Comparison of ENCODE assay signal across 8 cellular contexts in the genomic region with DNA sequence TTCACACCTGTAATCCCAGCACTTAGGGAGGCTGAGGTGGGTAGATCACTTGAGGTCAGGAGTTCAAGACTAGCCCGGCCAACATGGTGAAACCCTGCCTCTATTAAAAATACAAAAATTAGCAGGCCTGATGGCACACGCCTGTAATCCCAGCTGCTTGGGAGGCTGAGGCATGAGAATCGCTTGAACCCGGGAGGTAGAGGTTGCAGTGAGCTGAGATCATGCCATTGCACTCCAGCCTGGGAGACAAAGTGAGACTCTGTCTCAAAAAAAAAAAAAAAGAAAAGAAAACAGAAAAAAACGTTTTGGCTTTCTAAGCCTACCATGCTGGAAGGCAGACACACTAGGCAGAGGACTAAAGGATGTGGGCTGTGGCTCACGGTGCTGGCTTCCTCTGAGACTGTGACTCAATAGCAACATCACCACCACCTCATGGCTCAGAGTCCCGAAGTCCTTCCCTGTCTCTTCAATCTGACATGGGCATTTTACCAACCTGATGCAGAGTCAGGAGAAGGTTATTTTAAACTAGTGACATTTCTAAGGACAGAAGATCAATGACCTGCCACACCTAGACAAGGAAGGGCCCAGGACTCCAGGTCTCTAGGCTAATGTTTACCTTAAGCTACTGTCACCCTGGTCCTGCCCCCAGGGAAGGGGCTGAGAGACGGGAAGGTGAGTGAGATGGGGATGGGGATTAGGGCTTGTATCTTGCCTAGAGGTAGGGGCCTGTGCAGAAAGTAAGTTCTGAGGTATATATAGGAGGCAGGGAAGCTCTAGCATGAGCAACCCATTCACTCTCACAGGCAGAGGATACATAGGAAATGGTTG. TPM values are rescaled to one million over a fixed set of nuclear protein-coding genes. Genes with fewer than 3 reads are reported as not detected.
DNase-seq lines count a peak whose midpoint lies in the region; ATAC-seq, FAIRE-seq and TF ChIP-seq lines count a peak whose summit lies in the region.

No MANE protein-coding gene starts in this region.

- H3K36me3 Mint-ChIP-seq in natural killer cell, result no peaks in the 10 kb centered on the region

- H3K27ac Mint-ChIP-seq in natural killer cell, result peak overlapping the region; percentile 57 to 92

- H3K4me2 ChIP-seq in K562 (ENCODE audit: insufficient read depth, low read length), result no peak overlapping the region

- no peaks in the 10 kb centered on the region for H3K27me3 Mint-ChIP-seq in natural killer cell (ENCODE audit: low read depth in 2 of 2)

- no peak overlapping the region for H3K9ac ChIP-seq in K562 (ENCODE audit: insufficient read depth in 1 of 2, low read depth in 2 of 2, low read length in 2 of 2)

- no TSS peak for BruUV-seq in K562 (replicated peaks; lab: Mats Ljungman, UMichigan)

- no peak overlapping the region for H3K27ac ChIP-seq in K562 (ENCODE audit: extremely low read depth, low read depth, low read length)
- peak overlapping the region; percentile 30 for H3K27ac ChIP-seq in vagina

- H3K4me3 Mint-ChIP-seq in natural killer cell, result peak overlapping the region; percentile 73

- H3K9me1 ChIP-seq in K562 (ENCODE audit: control insufficient read depth, insufficient read depth, low read length), result peaks cover 3% of the 10 kb centered on the region

- H3K9me3 ChIP-seq in K562 (replicated peaks; ENCODE audit: control insufficient read depth, insufficient read depth, low read depth, low read length), result no peaks in the 10 kb centered on the region
- no peaks in the 10 kb centered on the region for H3K9me3 ChIP-seq in vagina

- peaks cover 33 to 59% of the 10 kb centered on the region in 2 donors for H3K4me1 Mint-ChIP-seq in natural killer cell

- in situ Hi-C loops in K562 (cut with MboI), result no loop called here

- intact Hi-C loops in K562 (cut with micrococcal nuclease) (no loop called here), natural killer cell (cut with micrococcal nuclease) (loop anchor here (1.0 to 10.0 kb wide), 3 partner anchors 24 to 256 kb away; a partner anchor contains a TSS), vagina (cut with DNase I) (no loop called here)

- H2AFZ ChIP-seq in K562 (ENCODE audit: low read depth, low read length), result peak overlapping the region; percentile 71

- peak; percentile 68 for ATAC-seq in GM18498 (IDR thresholded peaks at IDR 0.05; ENCODE audit: unreplicated experiment)
- ATAC-seq in HG02943 (IDR thresholded peaks at IDR 0.05; ENCODE audit: low read depth, unreplicated experiment), result peak; percentile 62
- peak; percentile 14; the same call in 1 of the 3 replicates for ATAC-seq in K562
- ATAC-seq in natural killer cell, result peak; percentile 85 to 91 (median 88)

- CTCF ChIA-PET in K562 (lab: Yijun Ruan, JAX; ENCODE audit: low intra/inter-chr PET ratio), result no interaction called here

- 43% methylated on average over 8 of the region's 8 CpGs for WGBS in K562 (ENCODE audit: insufficient coverage, low coverage, missing lambda C conversion rate)

- no peak overlapping the region for H3K4me3 ChIP-seq in K562
- no peak overlapping the region for H3K4me3 ChIP-seq in vagina

- H3K36me3 ChIP-seq in K562 (ENCODE audit: control insufficient read depth, insufficient read depth, low read length) (no peaks in the 10 kb centered on the region), vagina (no peaks in the 10 kb centered on the region)

- no peak for TF ChIP-seq EP300 in K562 (IDR thresholded peaks at IDR 0.05; ENCODE audit: low read length)

- no peak for FAIRE-seq in K562 (lab: Jason Lieb, UNC)

- POLR2A ChIA-PET in K562 (lab: Yijun Ruan, JAX), result interaction anchor here (1.0 kb wide), 1 partner anchor 19 kb away, joined by 3 read pairs; a partner anchor contains a TSS

- TF ChIP-seq POLR2A in K562 (conservative IDR thresholded peaks at IDR 0.05) (no peak), vagina (IDR thresholded peaks at IDR 0.05) (no peak)

- no peaks in the 10 kb centered on the region for H3K79me2 ChIP-seq in K562 (ENCODE audit: control insufficient read depth, insufficient read depth, low read length)

- DNase-seq in T-helper 2 cell (peak in 4 of 5 experiments; percentile 61 to 97 (median 76)), K562 (ENCODE audit: extremely low read depth in 1 of 4, low spot score in 3 of 4) (no peak), natural killer cell (peak; percentile 70), vagina (ENCODE audit: extremely low spot score in 2 of 2) (no peak), NCI-H1105 treated with DMSO at 0.1 percent for 48 hours (lab: John Stamatoyannopoulos, UW) (no peak), DMS 273 (lab: John Stamatoyannopoulos, UW; ENCODE audit: unreplicated experiment) (no peak)

- H3K9me3 Mint-ChIP-seq in natural killer cell, result no peaks in the 10 kb centered on the region

- TF ChIP-seq CTCF in K562 (IDR thresholded peaks at IDR 0.05 in 2 of 3, conservative IDR thresholded peaks at IDR 0.05 in 1 of 3; ENCODE audit: insufficient read depth in 2 of 3, low read depth in 1 of 3, low read length in 3 of 3), result no peak
- no peak for TF ChIP-seq CTCF in natural killer cell (IDR thresholded peaks at IDR 0.05)
- no peak for TF ChIP-seq CTCF in vagina (IDR thresholded peaks at IDR 0.05)

- H3K27me3 ChIP-seq in K562 (ENCODE audit: control insufficient read depth in 2 of 2, insufficient read depth in 2 of 2, low read length in 2 of 2) (no peaks in the 10 kb centered on the region), vagina (no peaks in the 10 kb centered on the region)

- H4K20me1 ChIP-seq in K562 (replicated peaks; ENCODE audit: control insufficient read depth, insufficient read depth, low read length), result no peaks in the 10 kb centered on the region

- H3K4me1 ChIP-seq in K562 (replicated peaks in 1 of 2; ENCODE audit: control insufficient read depth in 2 of 2, insufficient read depth in 2 of 2, low read length in 2 of 2) (peaks cover 0 to 13% of the 10 kb centered on the region in 2 experiments; a peak in 2 of 5 replicates), vagina (peaks cover 10% of the 10 kb centered on the region)

- TF ChIP-seq RAD21 in K562 (CRISPR knock-in tag; conservative IDR thresholded peaks at IDR 0.05 in 1 of 2, IDR thresholded peaks at IDR 0.05 in 1 of 2), result no peak

RNA-seq across cellular contexts. Expression of a gene that starts 3.7 kb away (rescaled TPM):
- not detected in 2 replicates for total RNA-seq in K562 (2011; cell fraction: chromatin; rRNA removed; ENCODE audit: low replicate concordance)
- total RNA-seq in K562 (2011; cell fraction: nucleolus; rRNA removed), result not detected in 2 replicates
- total RNA-seq in K562 (2011; cell fraction: nucleoplasm; rRNA removed), result not detected in 2 replicates
- total RNA-seq in K562 (2014; rRNA removed) (not detected in 2 replicates), K562 (2014; rRNA removed; fragmentation: Illumina TruSeq; extraction: Trizol) (not detected in 2 replicates), K562 (2015; rRNA removed; fragmentation: Illumina TruSeq; extraction: Trizol) (not detected in 2 replicates), K562 (2021) (not detected in 2 replicates), natural killer cell (under 1 TPM in 1 of 3 donors, not detected in 2; 0.48 TPM), vagina (37.1 TPM)
- polyA plus RNA-seq in K562 (2011; rRNA removed) (0.07 and 0.10 TPM in 2 replicates), K562 (2014; fragmentation: Illumina TruSeq; extraction: Trizol) (not detected in 2 replicates), K562 (2014; fragmentation: Nextera tagmentation; extraction: Ambion mirVana) (under 1 TPM; 0.13 to 0.25 TPM), K562 (2014; rRNA removed) (not detected in 2 replicates)
- 0.16 and 0.22 TPM in 2 replicates for polyA plus RNA-seq in K562 (2011; cell fraction: cytosol; rRNA removed)
- polyA plus RNA-seq in K562 (2011; cell fraction: nucleus; rRNA removed), result 0.26 TPM in 1 of 2 replicates, not detected in the other
- polyA plus RNA-seq in K562 (2012), result 0.12 and 0.19 TPM in 2 replicates
- not detected in 2 replicates for polyA minus RNA-seq in K562 (2011; rRNA and poly(A)+ RNA removed)
- not detected in 2 replicates for polyA minus RNA-seq in K562 (2011; cell fraction: cytosol; rRNA and poly(A)+ RNA removed)
- not detected in 2 replicates for polyA minus RNA-seq in K562 (2011; cell fraction: nucleus; rRNA and poly(A)+ RNA removed)

RNA-seq across cellular contexts. Expression of a gene that starts 12.0 kb away (rescaled TPM):
- total RNA-seq in K562 (2011; cell fraction: chromatin; rRNA removed; ENCODE audit: low replicate concordance), result not detected in 2 replicates
- not detected in 2 replicates for total RNA-seq in K562 (2011; cell fraction: nucleolus; rRNA removed)
- not detected in 2 replicates for total RNA-seq in K562 (2011; cell fraction: nucleoplasm; rRNA removed)
- total RNA-seq in K562 (2014; rRNA removed), result not detected in 2 replicates
- total RNA-seq in K562 (2014; rRNA removed; fragmentation: Illumina TruSeq; extraction: Trizol), result not detected in 2 replicates
- not detected in 2 replicates for total RNA-seq in K562 (2015; rRNA removed; fragmentation: Illumina TruSeq; extraction: Trizol)
- total RNA-seq in K562 (2021), result not detected in 2 replicates
- polyA plus RNA-seq in K562 (2011; rRNA removed), result not detected in 2 replicates
- not detected in 2 replicates for polyA plus RNA-seq in K562 (2011; cell fraction: cytosol; rRNA removed)
- not detected in 2 replicates for polyA plus RNA-seq in K562 (2011; cell fraction: nucleus; rRNA removed)
- polyA plus RNA-seq in K562 (2012), result 0.04 TPM in 1 of 2 replicates, not detected in the other
- polyA plus RNA-seq in K562 (2014; fragmentation: Illumina TruSeq; extraction: Trizol), result not detected in 2 replicates
- not detected for polyA plus RNA-seq in K562 (2014; fragmentation: Nextera tagmentation; extraction: Ambion mirVana)
- polyA plus RNA-seq in K562 (2014; rRNA removed), result not detected in 2 replicates
- polyA minus RNA-seq in K562 (2011; rRNA and poly(A)+ RNA removed), result not detected in 2 replicates
- polyA minus RNA-seq in K562 (2011; cell fraction: cytosol; rRNA and poly(A)+ RNA removed), result not detected in 2 replicates
- not detected in 2 replicates for polyA minus RNA-seq in K562 (2011; cell fraction: nucleus; rRNA and poly(A)+ RNA removed)
- not detected for total RNA-seq in natural killer cell
- not detected for total RNA-seq in vagina

RNA-seq across cellular contexts. Expression of a gene that starts 19.5 kb away (rescaled TPM):
- 2.3 and 4.5 TPM in 2 replicates for total RNA-seq in K562 (2011; cell fraction: chromatin; rRNA removed; ENCODE audit: low replicate concordance)
- 0.79 and 1.3 TPM in 2 replicates for total RNA-seq in K562 (2011; cell fraction: nucleolus; rRNA removed)
- total RNA-seq in K562 (2011; cell fraction: nucleoplasm; rRNA removed), result 3.1 and 3.3 TPM in 2 replicates
- total RNA-seq in K562 (2014; rRNA removed), result 1.5 and 2.1 TPM in 2 replicates
- 7.3 TPM in 2 replicates for total RNA-seq in K562 (2014; rRNA removed; fragmentation: Illumina TruSeq; extraction: Trizol)
- 2.8 and 4.9 TPM in 2 replicates for total RNA-seq in K562 (2015; rRNA removed; fragmentation: Illumina TruSeq; extraction: Trizol)
- 5.0 and 7.5 TPM in 2 replicates for total RNA-seq in K562 (2021)
- polyA plus RNA-seq in K562 (2011; rRNA removed), result 5.4 and 8.7 TPM in 2 replicates
- polyA plus RNA-seq in K562 (2011; cell fraction: cytosol; rRNA removed), result 2.0 and 4.2 TPM in 2 replicates
- polyA plus RNA-seq in K562 (2011; cell fraction: nucleus; rRNA removed), result 1.1 and 1.4 TPM in 2 replicates
- polyA plus RNA-seq in K562 (2012), result 5.5 and 6.8 TPM in 2 replicates
- polyA plus RNA-seq in K562 (2014; fragmentation: Illumina TruSeq; extraction: Trizol), result 8.4 and 8.7 TPM in 2 replicates
- polyA plus RNA-seq in K562 (2014; fragmentation: Nextera tagmentation; extraction: Ambion mirVana), result 10 to 100 TPM in 1 of 2 experiments, 1 to 10 TPM in 1; 7.7 to 13.3 TPM
- polyA plus RNA-seq in K562 (2014; rRNA removed), result 6.2 and 10.9 TPM in 2 replicates
- polyA minus RNA-seq in K562 (2011; rRNA and poly(A)+ RNA removed), result 2.5 and 5.2 TPM in 2 replicates
- polyA minus RNA-seq in K562 (2011; cell fraction: cytosol; rRNA and poly(A)+ RNA removed), result 1.8 and 2.4 TPM in 2 replicates
- 0.40 and 0.89 TPM in 2 replicates for polyA minus RNA-seq in K562 (2011; cell fraction: nucleus; rRNA and poly(A)+ RNA removed)
- 1 to 10 TPM; 2.9 to 4.9 (median 3.6) TPM for total RNA-seq in natural killer cell
- 7.6 TPM for total RNA-seq in vagina

RNA-seq across cellular contexts. Expression of a gene that starts 23.8 kb away (rescaled TPM):
- 37.8 and 111 TPM in 2 replicates for total RNA-seq in K562 (2011; cell fraction: chromatin; rRNA removed; ENCODE audit: low replicate concordance)
- 91.5 and 121 TPM in 2 replicates for total RNA-seq in K562 (2011; cell fraction: nucleolus; rRNA removed)
- total RNA-seq in K562 (2011; cell fraction: nucleoplasm; rRNA removed), result 66.2 and 70.2 TPM in 2 replicates
- total RNA-seq in K562 (2014; rRNA removed) (59.9 and 71.9 TPM in 2 replicates), K562 (2014; rRNA removed; fragmentation: Illumina TruSeq; extraction: Trizol) (20.1 and 24.9 TPM in 2 replicates), K562 (2015; rRNA removed; fragmentation: Illumina TruSeq; extraction: Trizol) (44.7 and 44.8 TPM in 2 replicates), K562 (2021) (64.2 and 69.1 TPM in 2 replicates), natural killer cell (10 to 100 TPM; 95.5 to 98.9 (median 96.6) TPM), vagina (103 TPM)
- polyA plus RNA-seq in K562 (2011; rRNA removed) (31.0 and 58.9 TPM in 2 replicates), K562 (2014; fragmentation: Illumina TruSeq; extraction: Trizol) (64.7 and 74.0 TPM in 2 replicates), K562 (2014; fragmentation: Nextera tagmentation; extraction: Ambion mirVana) (10 to 100 TPM; 20.8 to 23.3 TPM), K562 (2014; rRNA removed) (61.4 and 66.1 TPM in 2 replicates)
- 54.5 and 93.0 TPM in 2 replicates for polyA plus RNA-seq in K562 (2011; cell fraction: cytosol; rRNA removed)
- polyA plus RNA-seq in K562 (2011; cell fraction: nucleus; rRNA removed), result 188 and 261 TPM in 2 replicates
- polyA plus RNA-seq in K562 (2012), result 110 and 213 TPM in 2 replicates
- 19.9 and 21.4 TPM in 2 replicates for polyA minus RNA-seq in K562 (2011; rRNA and poly(A)+ RNA removed)
- 54.2 and 55.1 TPM in 2 replicates for polyA minus RNA-seq in K562 (2011; cell fraction: cytosol; rRNA and poly(A)+ RNA removed)
- polyA minus RNA-seq in K562 (2011; cell fraction: nucleus; rRNA and poly(A)+ RNA removed), result 36.5 and 43.1 TPM in 2 replicates

RNA-seq across cellular contexts. Expression of a gene that starts 54.9 kb away (rescaled TPM):
- 13.3 and 27.5 TPM in 2 replicates for total RNA-seq in K562 (2011; cell fraction: chromatin; rRNA removed; ENCODE audit: low replicate concordance)
- 19.8 and 20.0 TPM in 2 replicates for total RNA-seq in K562 (2011; cell fraction: nucleolus; rRNA removed)
- total RNA-seq in K562 (2011; cell fraction: nucleoplasm; rRNA removed), result 14.7 and 17.5 TPM in 2 replicates
- total RNA-seq in K562 (2014; rRNA removed) (10.7 and 12.6 TPM in 2 replicates), K562 (2014; rRNA removed; fragmentation: Illumina TruSeq; extraction: Trizol) (9.3 and 9.6 TPM in 2 replicates), K562 (2015; rRNA removed; fragmentation: Illumina TruSeq; extraction: Trizol) (5.8 and 7.2 TPM in 2 replicates), K562 (2021) (6.0 and 8.0 TPM in 2 replicates), natural killer cell (1 to 10 TPM; 1.6 to 2.9 (median 2.7) TPM), vagina (12.3 TPM)
- polyA plus RNA-seq in K562 (2011; rRNA removed) (4.9 and 7.4 TPM in 2 replicates), K562 (2014; fragmentation: Illumina TruSeq; extraction: Trizol) (10.2 and 10.4 TPM in 2 replicates), K562 (2014; fragmentation: Nextera tagmentation; extraction: Ambion mirVana) (1 to 10 TPM; 4.1 to 4.6 TPM), K562 (2014; rRNA removed) (9.9 and 14.4 TPM in 2 replicates)
- 1.4 and 1.9 TPM in 2 replicates for polyA plus RNA-seq in K562 (2011; cell fraction: cytosol; rRNA removed)
- polyA plus RNA-seq in K562 (2011; cell fraction: nucleus; rRNA removed), result 5.4 and 7.1 TPM in 2 replicates
- 10.1 and 11.8 TPM in 2 replicates for polyA plus RNA-seq in K562 (2012)
- 4.3 and 5.1 TPM in 2 replicates for polyA minus RNA-seq in K562 (2011; rRNA and poly(A)+ RNA removed)
- polyA minus RNA-seq in K562 (2011; cell fraction: cytosol; rRNA and poly(A)+ RNA removed), result 1.4 TPM in 1 of 2 replicates, not detected in the other
- 2.8 and 4.1 TPM in 2 replicates for polyA minus RNA-seq in K562 (2011; cell fraction: nucleus; rRNA and poly(A)+ RNA removed)

Comparison
In these comparisons a context has a peak if more than half of its experiments do, and no peak if none do; other contexts are left out.
1. ATAC-seq: peak in every context shown above with its lines; median percentile 88 in natural killer cell; 68 in GM18498; 62 in HG02943; 14 in K562.
2. DNase-seq: peak in T-helper 2 cell (4 of 5) and natural killer cell (single experiment); none in K562 (0 of 4), vagina (0 of 2), NCI-H1105 treated with DMSO at 0.1 percent for 48 hours (single experiment) and DMS 273 (single experiment).
3. RNA of a gene that starts 3.7 kb away (total RNA-seq): 37.1 TPM in vagina (single experiment); 0.48 TPM in natural killer cell and not detected in K562; every median in the first group is over 10 times any median in the second.